17 cellular contexts compared by ENCODE assay signal in the genomic region with DNA sequence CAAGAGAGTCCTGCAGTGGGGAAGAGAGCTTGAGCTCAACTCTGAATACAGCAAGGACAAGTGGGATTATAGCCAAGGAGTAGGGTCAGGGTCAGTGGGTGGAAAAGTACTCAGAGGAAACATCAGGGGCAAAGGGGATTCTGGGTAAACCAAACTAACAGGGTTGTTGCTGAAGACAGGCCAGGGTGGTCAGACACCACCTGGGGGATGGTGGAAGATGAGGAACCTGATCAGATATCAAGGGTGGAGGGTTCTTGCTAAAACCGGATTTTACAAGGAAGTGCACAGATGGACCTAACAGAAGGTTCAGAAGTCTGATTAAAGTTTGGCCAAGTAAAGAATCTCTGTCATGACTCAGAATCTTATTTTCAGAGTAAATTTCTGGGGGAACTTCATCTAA.
"Had no signal": no experiment of that assay in that cellular context is flagged by ENCODE, and none has a peak within 500 bp of the region (broad histone marks: within the 10 kb centered on the region; RNA-seq: fewer than 3 reads in every experiment).

No MANE protein-coding gene starts in this region.

- H3K4me3 Mint-ChIP-seq: activated CD4-positive, alpha-beta T cell treated with anti-CD3 and anti-CD28 coated beads, Interleukin-2, amount 10 ng/mL, durations not matched to agents 7 days and 5 days; activated naive CD4-positive, alpha-beta T cell treated with anti-CD3 and anti-CD28 coated beads, Interleukin-2, amount 50 U/mL, for 24 hours; natural killer cell treated with Interleukin-12 subunit alpha and Interleukin-12 subunit beta and Interleukin-15 and Interleukin-18, amount 100 ng/mL, for 72 hours; stimulated activated naive B cell treated with anti-CD40 and anti-IgM and Interleukin-4, amounts not matched to agents 10 μg/mL and 1 μg/mL and 100 μg/mL, for 72 hours had no signal

- ATAC-seq: lower lobe of right lung; natural killer cell treated with Interleukin-12 subunit alpha and Interleukin-12 subunit beta and Interleukin-15 and Interleukin-18, amount 100 ng/mL, for 72 hours; upper lobe of right lung had no signal

- H3K27me3 Mint-ChIP-seq: activated CD4-positive, alpha-beta T cell treated with anti-CD3 and anti-CD28 coated beads, Interleukin-2, amount 10 ng/mL, durations not matched to agents 7 days and 5 days; activated naive CD4-positive, alpha-beta T cell treated with anti-CD3 and anti-CD28 coated beads, Interleukin-2, amount 50 U/mL, for 24 hours; stimulated activated naive B cell treated with anti-CD40 and anti-IgM and Interleukin-4, amounts not matched to agents 10 μg/mL and 1 μg/mL and 100 μg/mL, for 72 hours had no signal

- H3K9me3 Mint-ChIP-seq: activated CD4-positive, alpha-beta T cell treated with anti-CD3 and anti-CD28 coated beads, Interleukin-2, amount 10 ng/mL, durations not matched to agents 7 days and 5 days; activated naive CD4-positive, alpha-beta T cell treated with anti-CD3 and anti-CD28 coated beads, Interleukin-2, amount 50 U/mL, for 24 hours; natural killer cell treated with Interleukin-12 subunit alpha and Interleukin-12 subunit beta and Interleukin-15 and Interleukin-18, amount 100 ng/mL, for 72 hours; stimulated activated naive B cell treated with anti-CD40 and anti-IgM and Interleukin-4, amounts not matched to agents 10 μg/mL and 1 μg/mL and 100 μg/mL, for 72 hours had no signal

- H3K36me3 Mint-ChIP-seq: activated naive CD4-positive, alpha-beta T cell treated with anti-CD3 and anti-CD28 coated beads, Interleukin-2, amount 50 U/mL, for 24 hours; natural killer cell treated with Interleukin-12 subunit alpha and Interleukin-12 subunit beta and Interleukin-15 and Interleukin-18, amount 100 ng/mL, for 72 hours had no signal

- H3K4me3 ChIP-seq: ascending aorta, esophagus muscularis mucosa, lower lobe of right lung, sigmoid colon, spleen, upper lobe of right lung had no signal

- DNase-seq: activated CD4-positive, alpha-beta T cell treated with anti-CD3 and anti-CD28 coated beads, Interleukin-2, amount 10 ng/mL, durations not matched to agents 7 days and 5 days; activated CD4-positive, CD25-positive, alpha-beta regulatory T cell; activated CD8-positive, alpha-beta memory T cell treated with anti-CD3 and anti-CD28 coated beads, Interleukin-2, amount 50 U/mL, for 4 hours; activated gamma-delta T cell; cerebellar nuclear complex; effector CD4-positive, alpha-beta T cell; lower lobe of right lung; nucleus accumbens; posterior cingulate gyrus; sigmoid colon; spleen; stimulated activated naive B cell treated with anti-CD40 and anti-IgM and Interleukin-4, amounts not matched to agents 10 μg/mL and 1 μg/mL and 100 μg/mL, for 72 hours; upper lobe of right lung had no signal

- H3K4me1 Mint-ChIP-seq: activated naive CD4-positive, alpha-beta T cell treated with anti-CD3 and anti-CD28 coated beads, Interleukin-2, amount 50 U/mL, for 24 hours had no signal

- H3K27ac Mint-ChIP-seq: activated CD4-positive, alpha-beta T cell treated with anti-CD3 and anti-CD28 coated beads, Interleukin-2, amount 10 ng/mL, durations not matched to agents 7 days and 5 days; activated naive CD4-positive, alpha-beta T cell treated with anti-CD3 and anti-CD28 coated beads, Interleukin-2, amount 50 U/mL, for 24 hours; natural killer cell treated with Interleukin-12 subunit alpha and Interleukin-12 subunit beta and Interleukin-15 and Interleukin-18, amount 100 ng/mL, for 72 hours had no signal
